Comparison of ENCODE assay signal across 11 cellular contexts in genomic region chr4:141645611-141646340, GRCh38. TPM values are rescaled to one million over a fixed set of nuclear protein-coding genes. Genes with fewer than 3 reads are reported as not detected.
A peak's percentile ranks its signal among the peaks of the same experiment; 100 is the strongest.
DNase-seq lines count a peak whose midpoint lies in the region; ATAC-seq and TF ChIP-seq lines count a peak whose summit lies in the region.
"Had no signal": no experiment of that assay in that cellular context is flagged by ENCODE, and none has a peak within 500 bp of the region (broad histone marks: within the 10 kb centered on the region; RNA-seq: fewer than 3 reads in every experiment).

No MANE protein-coding gene starts in this region.

- WGBS in suprapubic skin, result 80% methylated on average over 3 of the region's 3 CpGs

- no peak for TF ChIP-seq CTCF in suprapubic skin (IDR thresholded peaks at IDR 0.05)

- H3K4me3 ChIP-seq in skeletal muscle satellite cell (ENCODE audit: low read length), result no peak overlapping the region
- H3K4me3 ChIP-seq in suprapubic skin, result no peak overlapping the region

- DNase-seq in NCI-H524 (lab: John Stamatoyannopoulos, UW) (peak; percentile 60 to 79), epithelial cell of prostate (ENCODE audit: low read depth, low spot score) (peak; percentile 60), medulla oblongata (ENCODE audit: extremely low spot score) (no peak), HUDEP-2 (lab: John Stamatoyannopoulos, UW; ENCODE audit: unreplicated experiment in 76 of 76) (no peak), suprapubic skin (ENCODE audit: low spot score in 2 of 2) (no peak)
- no peak for DNase-seq in stimulated activated naive CD8-positive, alpha-beta T cell treated with anti-CD3 and anti-CD28 coated beads, Interleukin-15, Interleukin-2, amounts not matched to agents 100 U/mL and 50 U/mL, for 24 hours
- DNase-seq: activated CD4-positive, alpha-beta T cell treated with anti-CD3 and anti-CD28 coated beads, Interleukin-2, amount 50 U/mL, for 1 hour; activated naive CD4-positive, alpha-beta T cell treated with anti-CD3 and anti-CD28 coated beads, Interleukin-2, amount 10 ng/mL, durations not matched to agents 7 days and 5 days; NCI-H526 treated with DMSO at 0.1 percent for 48 hours had no signal

- peak; percentile 39 for ATAC-seq in GM18502 (IDR thresholded peaks at IDR 0.05; ENCODE audit: poor library complexity, unreplicated experiment)
- ATAC-seq in stimulated activated naive CD8-positive, alpha-beta T cell treated with anti-CD3 and anti-CD28 coated beads, Interleukin-15, Interleukin-2, amounts not matched to agents 100 U/mL and 50 U/mL, for 24 hours, result no peak

- H3K9me3 ChIP-seq in skeletal muscle satellite cell (replicated peaks; ENCODE audit: low read length) (no peaks in the 10 kb centered on the region), suprapubic skin (no peaks in the 10 kb centered on the region)

- TF ChIP-seq EP300 in suprapubic skin (IDR thresholded peaks at IDR 0.05), result no peak

- peak overlapping the region; percentile 34 for H3K4me2 ChIP-seq in skeletal muscle satellite cell (ENCODE audit: low read length)

- H3K9ac ChIP-seq in skeletal muscle satellite cell (ENCODE audit: low read depth, low read length), result peak overlapping the region; percentile 12

- peak overlapping the region; percentile 29 for H3K27ac ChIP-seq in epithelial cell of prostate
- H3K27ac ChIP-seq in suprapubic skin, result no peak overlapping the region

- no peaks in the 10 kb centered on the region for H3K27me3 ChIP-seq in skeletal muscle satellite cell (ENCODE audit: control insufficient read depth, insufficient read depth, low read length)
- no peaks in the 10 kb centered on the region for H3K27me3 ChIP-seq in suprapubic skin

- H3K36me3 ChIP-seq in skeletal muscle satellite cell (ENCODE audit: insufficient read depth, low read length), result no peaks in the 10 kb centered on the region
- H3K36me3 ChIP-seq in suprapubic skin, result no peaks in the 10 kb centered on the region

- H3K4me1 ChIP-seq in skeletal muscle satellite cell (ENCODE audit: control insufficient read depth, insufficient read depth, low read length) (peaks cover 62% of the 10 kb centered on the region), suprapubic skin (no peaks in the 10 kb centered on the region)

- TF ChIP-seq POLR2A in suprapubic skin (IDR thresholded peaks at IDR 0.05), result no peak

RNA-seq across cellular contexts. Expression of gene IL15, which starts 9.4 kb away (rescaled TPM):
- 1.7 and 2.3 TPM in 2 replicates for total RNA-seq in skeletal muscle satellite cell (2012; rRNA removed)
- total RNA-seq in suprapubic skin, result 1 to 10 TPM in 3 of 4 donors, under 1 TPM in 1; 0.64 to 3.8 (median 1.6) TPM

Comparison
In these comparisons a context has a peak if more than half of its experiments do, and no peak if none do; other contexts are left out.
1. DNase-seq: peak in NCI-H524 (2 of 2) and epithelial cell of prostate (single experiment); none in medulla oblongata (single experiment), HUDEP-2 (0 of 76), stimulated activated naive CD8-positive, alpha-beta T cell treated with anti-CD3 and anti-CD28 coated beads, Interleukin-15, Interleukin-2, amounts not matched to agents 100 U/mL and 50 U/mL, for 24 hours (single experiment) and suprapubic skin (0 of 2).